In the genomic region with DNA sequence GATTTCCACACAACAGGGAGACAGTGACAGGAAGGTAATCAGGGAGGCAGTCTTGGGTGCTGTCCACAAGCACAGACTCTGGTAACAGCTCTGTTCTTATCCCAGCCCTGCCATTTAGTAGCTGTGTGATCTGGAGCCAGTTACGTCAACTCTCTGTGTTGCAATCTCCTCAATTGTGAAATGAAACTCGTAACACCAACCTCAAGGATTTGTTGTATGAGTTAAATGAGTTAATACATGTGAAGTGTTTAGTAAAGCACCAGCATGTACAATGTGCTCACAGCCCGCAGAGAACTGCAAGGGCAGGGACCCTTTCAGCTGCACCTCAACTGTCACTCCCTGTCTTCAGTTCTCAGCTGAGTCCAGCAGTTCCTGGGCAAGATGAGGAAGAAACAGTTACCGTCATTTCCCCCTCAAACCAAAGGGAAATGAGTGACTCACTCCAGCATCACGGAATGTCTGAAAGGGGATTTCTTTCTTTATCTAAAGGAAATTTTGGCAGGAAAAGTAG, we compare ENCODE assay signal across 8 cellular contexts. TPM values are rescaled to one million over a fixed set of nuclear protein-coding genes. Genes with fewer than 3 reads are reported as not detected.
DNase-seq lines count a peak whose midpoint lies in the region; ATAC-seq and TF ChIP-seq lines count a peak whose summit lies in the region.

No MANE protein-coding gene starts in this region.

- H3K23ac ChIP-seq in mesendoderm (ENCODE audit: low read length) = no peak overlapping the region

- H3K4me1 ChIP-seq in liver (ENCODE audit: control insufficient read depth in 4 of 4, insufficient read depth in 4 of 4, low read length in 3 of 4) (no peaks in the 10 kb centered on the region), mesendoderm (ENCODE audit: control insufficient read depth, low read depth, low read length) (no peaks in the 10 kb centered on the region)

- in situ Hi-C loops in astrocyte of the cerebellum (cut with HindIII; ENCODE audit: low sequenced_read_pairs) = no loop called here

- no peak overlapping the region for H2BK120ac ChIP-seq in mesendoderm (ENCODE audit: low read depth, low read length)

- H3K79me2 ChIP-seq in mesendoderm (ENCODE audit: control insufficient read depth, insufficient read depth, low read length) = no peaks in the 10 kb centered on the region

- H3K27me3 ChIP-seq in liver (ENCODE audit: control insufficient read depth in 4 of 4, insufficient read depth in 4 of 4, low read length in 3 of 4) = no peaks in the 10 kb centered on the region
- H3K27me3 ChIP-seq in mesendoderm (ENCODE audit: insufficient read depth, low read length, poor library complexity) = no peaks in the 10 kb centered on the region

- H2BK15ac ChIP-seq in mesendoderm (replicated peaks; ENCODE audit: low read depth) = no peak overlapping the region

- H4K5ac ChIP-seq in mesendoderm (ENCODE audit: low read length) = no peak overlapping the region

- TF ChIP-seq CTCF in astrocyte of the cerebellum (IDR thresholded peaks at IDR 0.05; ENCODE audit: low read depth, low read length, missing control alignments) = no peak
- TF ChIP-seq CTCF in liver (IDR thresholded peaks at IDR 0.05; ENCODE audit: low read depth, low read length, missing input control) = no peak

- H3K4ac ChIP-seq in mesendoderm (ENCODE audit: low read depth, low read length) = no peak overlapping the region

- H3K36me3 ChIP-seq in liver (ENCODE audit: control insufficient read depth in 4 of 4, insufficient read depth in 3 of 4, low read depth in 1 of 4, low read length in 3 of 4) (no peaks in the 10 kb centered on the region), mesendoderm (ENCODE audit: control insufficient read depth, insufficient read depth, low read length) (no peaks in the 10 kb centered on the region)

- H3K9me3 ChIP-seq in liver (ENCODE audit: control insufficient read depth in 4 of 4, low read length in 3 of 4) = no peaks in the 10 kb centered on the region

- H3K4me3 ChIP-seq in astrocyte of the cerebellum (ENCODE audit: low read depth, low read length) = no peak overlapping the region
- no peak overlapping the region for H3K4me3 ChIP-seq in liver (ENCODE audit: low read depth in 1 of 3, low read length in 3 of 3)
- H3K4me3 ChIP-seq in mesendoderm (ENCODE audit: low read length) = no peak overlapping the region

- peak; percentile 90 for DNase-seq in A172 (ENCODE audit: low spot score)
- peak; percentile 60 for DNase-seq in astrocyte of the cerebellum (ENCODE audit: low read depth)
- DNase-seq in mesendoderm = no peak
- no peak for DNase-seq in iPS-NIHi7 (ENCODE audit: extremely low spot score)
- no peak for DNase-seq in NCI-H526 (lab: John Stamatoyannopoulos, UW)

- no peak for TF ChIP-seq RAD21 in liver (IDR thresholded peaks at IDR 0.05)

- WGBS in liver = 33% methylated on average over 5 of the region's 5 CpGs
- WGBS in mesendoderm (ENCODE audit: extremely low coverage, insufficient coverage, low lambda C conversion rate) = no CpG with 5 or more reads among the region's 5 CpGs

- no peak overlapping the region for H4K8ac ChIP-seq in mesendoderm (ENCODE audit: low read depth, low read length)

- H3K79me1 ChIP-seq in mesendoderm (ENCODE audit: low read length) = no peaks in the 10 kb centered on the region

- H3K9ac ChIP-seq in liver (ENCODE audit: low read depth in 1 of 2, low read length in 2 of 2) = no peak overlapping the region
- no peak overlapping the region for H3K9ac ChIP-seq in mesendoderm (ENCODE audit: low read length)

- H3K27ac ChIP-seq in liver (ENCODE audit: low read depth in 1 of 2, low read length in 2 of 2) = peak overlapping the region; percentile 23 to 32
- no peak overlapping the region for H3K27ac ChIP-seq in mesendoderm (ENCODE audit: low read depth, low read length)

- no peak overlapping the region for H2BK5ac ChIP-seq in mesendoderm (ENCODE audit: low read length)

- no peak overlapping the region for H3K56ac ChIP-seq in mesendoderm (ENCODE audit: low read length)

- ATAC-seq in HG03432 (IDR thresholded peaks at IDR 0.05; ENCODE audit: unreplicated experiment) (peak; percentile 48), GM19455 (IDR thresholded peaks at IDR 0.05; ENCODE audit: unreplicated experiment) (no peak)

- H2AK5ac ChIP-seq in mesendoderm (ENCODE audit: low read length) = no peak overlapping the region

- H3K18ac ChIP-seq in mesendoderm (ENCODE audit: low read length) = no peak overlapping the region

- H3K4me2 ChIP-seq in mesendoderm (ENCODE audit: low read length) = no peak overlapping the region

TF ChIP-seq in liver, 16 proteins besides CTCF, POLR2A, EP300 and RAD21:
- TF ChIP-seq, protein P1, sequence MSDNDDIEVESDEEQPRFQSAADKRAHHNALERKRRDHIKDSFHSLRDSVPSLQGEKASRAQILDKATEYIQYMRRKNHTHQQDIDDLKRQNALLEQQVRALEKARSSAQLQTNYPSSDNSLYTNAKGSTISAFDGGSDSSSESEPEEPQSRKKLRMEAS (IDR thresholded peaks at IDR 0.05) = peak; percentile 20
- TF ChIP-seq RXRA (IDR thresholded peaks at IDR 0.05) (peak in 1 of 2 donors; percentile 7), YY1 (IDR thresholded peaks at IDR 0.05) (no peak), JUND (IDR thresholded peaks at IDR 0.05) (peak in 1 of 2 donors; percentile 58), GABPA (IDR thresholded peaks at IDR 0.05 in 1 of 2, conservative IDR thresholded peaks at IDR 0.05 in 1 of 2) (no peak), EGR1 (IDR thresholded peaks at IDR 0.05; ENCODE audit: low read depth in 2 of 2) (no peak)

RNA-seq across cellular contexts. Expression of a gene that starts 39.8 kb away (rescaled TPM):
- 85.0 and 99.1 TPM in 2 replicates for total RNA-seq in A172 (2014; rRNA removed; shearing (Covaris generic))
- total RNA-seq in liver = 1 to 10 TPM in 1 of 2 donors, under 1 TPM in 1; 0.59 to 1.9 TPM
- under 1 TPM; 0.13 to 0.33 TPM for polyA plus RNA-seq in liver
- polyA plus RNA-seq in mesendoderm (2013, experiment 1 of 2) = 19.5 TPM
- polyA plus RNA-seq in mesendoderm (2013, experiment 2 of 2) = 19.5 TPM

Comparison
In these comparisons a context has a peak if more than half of its experiments do, and no peak if none do; other contexts are left out.
1. DNase-seq: peak in A172 (single experiment) and astrocyte of the cerebellum (single experiment); none in mesendoderm (single experiment), iPS-NIHi7 (single experiment) and NCI-H526 (0 of 2).
2. RNA of a gene that starts 39.8 kb away (total RNA-seq): 85.0 to 99.1 TPM in A172; 0.59 to 1.9 TPM in liver; every median in the first group is over 10 times any median in the second.